9 cellular contexts compared by ENCODE assay signal in the genomic region with DNA sequence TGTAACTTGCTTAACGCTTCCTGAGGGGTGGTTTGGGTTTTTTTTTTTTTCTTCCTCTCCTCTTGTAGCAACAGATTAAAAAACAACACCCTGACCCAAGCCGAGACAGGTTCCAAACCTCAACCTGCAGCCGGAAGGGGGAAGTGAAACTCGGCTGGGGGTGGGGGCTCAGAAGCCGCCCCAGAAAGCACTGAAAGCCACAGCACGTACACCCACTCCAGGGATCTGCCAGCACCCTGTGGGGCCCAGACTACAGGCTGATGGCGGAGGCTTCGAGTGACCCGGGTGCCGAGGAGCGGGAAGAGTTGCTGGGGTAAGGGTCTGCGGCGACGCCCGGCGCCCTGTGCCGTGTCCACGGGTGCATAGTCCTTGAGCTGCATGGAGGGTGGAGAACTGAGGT. TPM values are rescaled to one million over a fixed set of nuclear protein-coding genes. Genes with fewer than 3 reads are reported as not detected.
DNase-seq lines count a peak whose midpoint lies in the region; ATAC-seq and TF ChIP-seq lines count a peak whose summit lies in the region.
"Had no signal": no experiment of that assay in that cellular context is flagged by ENCODE, and none has a peak within 500 bp of the region (broad histone marks: within the 10 kb centered on the region; RNA-seq: fewer than 3 reads in every experiment).

A gene with protein sequence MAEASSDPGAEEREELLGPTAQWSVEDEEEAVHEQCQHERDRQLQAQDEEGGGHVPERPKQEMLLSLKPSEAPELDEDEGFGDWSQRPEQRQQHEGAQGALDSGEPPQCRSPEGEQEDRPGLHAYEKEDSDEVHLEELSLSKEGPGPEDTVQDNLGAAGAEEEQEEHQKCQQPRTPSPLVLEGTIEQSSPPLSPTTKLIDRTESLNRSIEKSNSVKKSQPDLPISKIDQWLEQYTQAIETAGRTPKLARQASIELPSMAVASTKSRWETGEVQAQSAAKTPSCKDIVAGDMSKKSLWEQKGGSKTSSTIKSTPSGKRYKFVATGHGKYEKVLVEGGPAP (plus strand): TSS at position 200 of the 400 bp plus-strand sequence. CDS start 61 bp downstream, at position 261.

- TF ChIP-seq CTCF in Loucy (conservative IDR thresholded peaks at IDR 0.05; ENCODE audit: low read length) (no peak), lung (IDR thresholded peaks at IDR 0.05; ENCODE audit: control extremely low read depth, extremely low read depth) (no peak), smooth muscle cell (IDR thresholded peaks at IDR 0.05; ENCODE audit: borderline replicate concordance, insufficient read depth, poor library complexity, severe bottlenecking) (no peak)

- WGBS in lung, 2 donors, result 24 to 56% methylated on average over 18 of the region's 18 CpGs
- 92% methylated on average over 18 of the region's 18 CpGs for WGBS in smooth muscle cell (ENCODE audit: low lambda C conversion rate)

- H3K4me1 ChIP-seq in Loucy (ENCODE audit: insufficient read depth, low read length, poor library complexity, severe bottlenecking) (peaks cover 10% of the 10 kb centered on the region), lung (ENCODE audit: control insufficient read depth in 2 of 2, insufficient read depth in 2 of 2, low read length in 2 of 2) (no peaks in the 10 kb centered on the region), smooth muscle cell (ENCODE audit: low read depth) (no peaks in the 10 kb centered on the region)

- no peaks in the 10 kb centered on the region for H3F3A ChIP-seq in Loucy (ENCODE audit: low read depth)
- H3F3A ChIP-seq in smooth muscle cell (ENCODE audit: low read depth), result no peaks in the 10 kb centered on the region

- DNase-seq in AML-193 (lab: John Stamatoyannopoulos, UW), result peak; percentile 65 to 72
- peak; percentile 74 for DNase-seq in activated T-cell treated with anti-CD3 and anti-CD28 coated beads for 24 hours (ENCODE audit: low read depth)
- no peak for DNase-seq in lung (ENCODE audit: low spot score)
- peak; percentile 80 to 86 for DNase-seq in stimulated activated CD8-positive, alpha-beta memory T cell treated with anti-CD3 and anti-CD28 coated beads, Interleukin-7, amount 100 ng/mL, for 48 hours (ENCODE audit: extremely low read depth in 1 of 2, low read depth in 1 of 2)
- no peak for DNase-seq in cortex of kidney (lab: John Stamatoyannopoulos, UW)
- no peak for DNase-seq in smooth muscle cell (lab: John Stamatoyannopoulos, UW; ENCODE audit: unreplicated experiment)

- peak; percentile 40 for ATAC-seq in GM21381 (IDR thresholded peaks at IDR 0.05; ENCODE audit: unreplicated experiment)
- peak; percentile 29 for ATAC-seq in lung (ENCODE audit: insufficient read depth, low FRiP score)

- H2AFZ ChIP-seq in Loucy (ENCODE audit: low read length) (peak within 1 kb of the TSS; percentile 60; the same call in 1 of the 2 replicates), smooth muscle cell (ENCODE audit: low read depth) (no peak within 1 kb of the TSS)

- H3K27me3 ChIP-seq in Loucy (ENCODE audit: insufficient read depth, low read length, poor library complexity, severe bottlenecking), result no peaks in the 10 kb centered on the region
- H3K27me3 ChIP-seq in lung (ENCODE audit: control insufficient read depth, insufficient read depth), result no peaks in the 10 kb centered on the region
- no peaks in the 10 kb centered on the region for H3K27me3 ChIP-seq in smooth muscle cell (ENCODE audit: low read depth)

- H3K9me3 ChIP-seq in Loucy (ENCODE audit: insufficient read depth, low read depth, low read length) (no peaks in the 10 kb centered on the region), lung (ENCODE audit: control insufficient read depth in 2 of 2, insufficient read depth in 1 of 2, low read length in 1 of 2) (no peaks in the 10 kb centered on the region), smooth muscle cell (replicated peaks; ENCODE audit: low read depth) (no peaks in the 10 kb centered on the region)

- peak within 1 kb of the TSS; percentile 72 for H3K4me2 ChIP-seq in Loucy (ENCODE audit: low read depth, low read length, poor library complexity, severe bottlenecking)
- no peak within 1 kb of the TSS for H3K4me2 ChIP-seq in smooth muscle cell

- H3K9ac ChIP-seq in Loucy (ENCODE audit: low read depth, low read length, poor library complexity, severe bottlenecking), result peak within 1 kb of the TSS; percentile 91
- no peak within 1 kb of the TSS for H3K9ac ChIP-seq in smooth muscle cell (ENCODE audit: low read depth)

- H3K79me2 ChIP-seq in Loucy (ENCODE audit: insufficient read depth, low read length), result peaks cover 49% of the 10 kb centered on the region; the same call in 1 of the 2 replicates
- H3K79me2 ChIP-seq in smooth muscle cell (ENCODE audit: low read depth), result no peaks in the 10 kb centered on the region

- H3K36me3 ChIP-seq in Loucy (ENCODE audit: insufficient read depth, low read length) (no peaks in the 10 kb centered on the region), lung (ENCODE audit: control insufficient read depth in 2 of 2, insufficient read depth in 2 of 2, low read length in 2 of 2) (peaks cover 0 to 1% of the 10 kb centered on the region in 2 donors), smooth muscle cell (ENCODE audit: low read depth) (no peaks in the 10 kb centered on the region)

- H3K27ac ChIP-seq in lung (ENCODE audit: low read depth in 1 of 2, low read length in 1 of 2) (peak within 1 kb of the TSS in 1 of 2 donors; percentile 71), smooth muscle cell (ENCODE audit: low read depth) (no peak within 1 kb of the TSS)

- H3K9me2 ChIP-seq in Loucy (replicated peaks; ENCODE audit: low read depth, low read length), result no peaks in the 10 kb centered on the region

- H3K4me3 ChIP-seq in Loucy (ENCODE audit: low read length, poor library complexity, severe bottlenecking), result peak within 1 kb of the TSS; percentile 78
- H3K4me3 ChIP-seq in lung, result peak within 1 kb of the TSS; percentile 30
- no peak within 1 kb of the TSS for H3K4me3 ChIP-seq in smooth muscle cell

- H4K20me1 ChIP-seq in Loucy (ENCODE audit: insufficient read depth, low read length, poor library complexity, severe bottlenecking) (peaks cover 7% of the 10 kb centered on the region), smooth muscle cell (ENCODE audit: low read depth) (no peaks in the 10 kb centered on the region)

RNA-seq across cellular contexts. Expression of the gene that starts here (rescaled TPM):
- total RNA-seq in lung (10 to 100 TPM; 44.9 to 72.1 TPM), smooth muscle cell (1.7 and 2.1 TPM in 2 replicates)
- polyA plus RNA-seq in lung (100 to 1,000 TPM in 1 of 2 donors, 10 to 100 TPM in 1; 95.7 to 121 TPM), smooth muscle cell (8.7 and 13.7 TPM in 2 replicates)
- polyA plus RNA-seq: AG04450 had no signal

Comparison
In these comparisons a context has a peak if more than half of its experiments do, and no peak if none do; other contexts are left out.
1. RNA of the gene that starts here (total RNA-seq): 44.9 to 72.1 TPM in lung; 1.7 to 2.1 TPM in smooth muscle cell; every median in the first group is over 10 times any median in the second.
2. DNase-seq: peak in AML-193 (2 of 2), activated T-cell treated with anti-CD3 and anti-CD28 coated beads for 24 hours (single experiment) and stimulated activated CD8-positive, alpha-beta memory T cell treated with anti-CD3 and anti-CD28 coated beads, Interleukin-7, amount 100 ng/mL, for 48 hours (2 of 2); none in lung (single experiment), cortex of kidney (single experiment) and smooth muscle cell (single experiment).